In genomic region chr19:38360839-38361631, GRCh38 we compare ENCODE assay signal across 6 cellular contexts. TPM values are rescaled to one million over a fixed set of nuclear protein-coding genes. Genes with fewer than 3 reads are reported as not detected.
A peak's percentile ranks its signal among the peaks of the same experiment; 100 is the strongest.
DNase-seq lines count a peak whose midpoint lies in the region; ATAC-seq and TF ChIP-seq lines count a peak whose summit lies in the region.

No MANE protein-coding gene starts in this region.

- no peak overlapping the region for H3K27ac ChIP-seq in ovary

- H3K36me3 Mint-ChIP-seq in chondrocyte (ENCODE audit: low read depth) = no peaks in the 10 kb centered on the region

- no peaks in the 10 kb centered on the region for H3K9me3 Mint-ChIP-seq in chondrocyte (ENCODE audit: low read depth)

- WGBS in ovary, 3 donors = 13 to 20% (median 15%) methylated on average over 23 of the region's 23 CpGs

- peak overlapping the region; percentile 14 for H3K4me3 ChIP-seq in ovary

- peak overlapping the region; percentile 78 for H3K4me3 Mint-ChIP-seq in chondrocyte (ENCODE audit: unreplicated experiment)

- peaks cover 3% of the 10 kb centered on the region for H3K4me1 ChIP-seq in ovary (ENCODE audit: insufficient read depth)

- H3K27ac Mint-ChIP-seq in chondrocyte (ENCODE audit: unreplicated experiment) = no peak overlapping the region

- intact Hi-C loops in ovary (cut with DNase I) = no loop called here

- no peaks in the 10 kb centered on the region for H3K27me3 ChIP-seq in ovary

- ATAC-seq in HG03280 (IDR thresholded peaks at IDR 0.05; ENCODE audit: unreplicated experiment) (peak; percentile 5), HG03342 (IDR thresholded peaks at IDR 0.05; ENCODE audit: unreplicated experiment) (no peak)

- H3K9me3 ChIP-seq in ovary = no peaks in the 10 kb centered on the region

- TF ChIP-seq POLR2A in ovary (IDR thresholded peaks at IDR 0.05) = no peak

- no peak for TF ChIP-seq CTCF in chondrocyte (IDR thresholded peaks at IDR 0.05)
- TF ChIP-seq CTCF in ovary (IDR thresholded peaks at IDR 0.05) = no peak

- TF ChIP-seq EP300 in ovary (IDR thresholded peaks at IDR 0.05) = no peak

- no peaks in the 10 kb centered on the region for H3K36me3 ChIP-seq in ovary

- H3K27me3 Mint-ChIP-seq in chondrocyte (ENCODE audit: low read depth) = peaks cover 32% of the 10 kb centered on the region

- peaks cover 11% of the 10 kb centered on the region for H3K4me1 Mint-ChIP-seq in chondrocyte (ENCODE audit: low read depth)

- DNase-seq in chondrocyte (ENCODE audit: low spot score) = no peak
- DNase-seq in ovary = no peak
- DNase-seq in COLO829 (ENCODE audit: low spot score) = no peak
- DNase-seq in NCI-H748 treated with DMSO at 0.1 percent for 48 hours (lab: John Stamatoyannopoulos, UW) = no peak

RNA-seq across cellular contexts. Expression of gene PSMD8, which starts 13.3 kb away (rescaled TPM):
- total RNA-seq in chondrocyte = 181 to 197 TPM (median 197 TPM) in 3 replicates
- total RNA-seq in ovary = 100 to 1,000 TPM in 3 of 7 donors, 10 to 100 TPM in 4; 59.1 to 125 (median 85.3) TPM
- 100 to 1,000 TPM in 1 of 2 donors, 10 to 100 TPM in 1; 81.5 to 129 TPM for polyA plus RNA-seq in ovary

RNA-seq across cellular contexts. Expression of gene CATSPERG, which starts 25.4 kb away (rescaled TPM):
- 3.9 to 7.6 TPM (median 5.3 TPM) in 3 replicates for total RNA-seq in chondrocyte
- total RNA-seq in ovary = 10 to 100 TPM in 1 of 7 donors, 1 to 10 TPM in 6; 2.9 to 13.4 (median 5.7) TPM
- 1 to 10 TPM; 1.8 to 2.1 TPM for polyA plus RNA-seq in ovary

RNA-seq across cellular contexts. Expression of gene GGN, which starts 26.8 kb away (rescaled TPM):
- total RNA-seq in chondrocyte = 0.80 to 1.8 TPM (median 1.5 TPM) in 3 replicates
- under 1 TPM in 5 of 7 donors, not detected in 2; 0.24 to 0.75 (median 0.69) TPM for total RNA-seq in ovary
- polyA plus RNA-seq in ovary = under 1 TPM in 1 of 2 donors, not detected in 1; 0.28 TPM

RNA-seq across cellular contexts. Expression of gene SPRED3, which starts 27.5 kb away (rescaled TPM):
- total RNA-seq in chondrocyte = 3.2 to 4.6 TPM (median 4.6 TPM) in 3 replicates
- total RNA-seq in ovary = 1 to 10 TPM in 4 of 7 donors, under 1 TPM in 3; 0.24 to 2.1 (median 1.0) TPM
- polyA plus RNA-seq in ovary = under 1 TPM; 0.29 to 0.60 TPM

RNA-seq across cellular contexts. Expression of gene KCNK6, which starts 41.4 kb away (rescaled TPM):
- 22.0 to 30.9 TPM (median 29.2 TPM) in 3 replicates for total RNA-seq in chondrocyte
- total RNA-seq in ovary = 10 to 100 TPM in 5 of 7 donors, 1 to 10 TPM in 2; 6.0 to 30.1 (median 19.8) TPM
- polyA plus RNA-seq in ovary = 10 to 100 TPM in 1 of 2 donors, 1 to 10 TPM in 1; 7.4 to 16.4 TPM
